36 cellular contexts compared by ENCODE assay signal in the genomic region with DNA sequence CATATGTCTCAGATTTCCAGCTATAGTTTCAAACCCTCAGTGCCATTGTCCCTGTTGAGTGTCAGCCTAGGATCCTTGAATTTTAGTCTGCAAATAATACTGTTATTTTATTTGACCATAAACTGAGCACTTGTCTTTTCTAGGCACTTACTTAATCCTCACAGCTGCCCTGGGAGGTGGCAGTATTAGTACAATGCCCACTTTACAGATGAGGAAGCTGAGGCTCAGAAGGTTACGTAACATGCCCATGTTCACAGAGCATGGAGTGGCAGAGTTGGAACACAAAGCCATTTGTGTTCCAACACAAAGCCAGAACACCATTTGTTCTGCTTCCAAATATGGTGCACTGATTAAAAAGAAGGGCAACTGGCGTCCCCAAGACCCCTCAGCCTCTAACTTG. TPM values are rescaled to one million over a fixed set of nuclear protein-coding genes. Genes with fewer than 3 reads are reported as not detected.
"Had no signal": no experiment of that assay in that cellular context is flagged by ENCODE, and none has a peak within 500 bp of the region (broad histone marks: within the 10 kb centered on the region; RNA-seq: fewer than 3 reads in every experiment).

No MANE protein-coding gene starts in this region.

- H3K4me3 Mint-ChIP-seq: activated CD4-positive, alpha-beta memory T cell treated with anti-CD3 and anti-CD28 coated beads, Interleukin-2, amount 10 ng/mL, durations not matched to agents 7 days and 5 days; activated CD4-positive, alpha-beta T cell treated with anti-CD3 and anti-CD28 coated beads for 36 hours; activated CD4-positive, alpha-beta T cell treated with anti-CD3 and anti-CD28 coated beads, Interleukin-2, amount 10 ng/mL, durations not matched to agents 7 days and 5 days; activated CD8-positive, alpha-beta memory T cell treated with anti-CD3 and anti-CD28 coated beads, Interleukin-2, amount 10 ng/mL, durations not matched to agents 7 days and 5 days; activated CD8-positive, alpha-beta T cell treated with anti-CD3 and anti-CD28 coated beads, Interleukin-2, amount 10 ng/mL, durations not matched to agents 7 days and 5 days; activated naive CD4-positive, alpha-beta T cell treated with anti-CD3 and anti-CD28 coated beads, Interleukin-2, amount 10 ng/mL, durations not matched to agents 7 days and 5 days; activated naive CD4-positive, alpha-beta T cell treated with anti-CD3 and anti-CD28 coated beads, Interleukin-2, amount 50 U/mL, for 24 hours; activated naive CD8-positive, alpha-beta T cell; activated naive CD8-positive, alpha-beta T cell treated with anti-CD3 and anti-CD28 coated beads, Interleukin-2, amount 10 ng/mL, durations not matched to agents 7 days and 5 days; activated naive CD8-positive, alpha-beta T cell treated with anti-CD3 and anti-CD28 coated beads, Interleukin-2, amount 50 U/mL, for 24 hours; activated T-cell treated with anti-CD3 and anti-CD28 coated beads, Interleukin-2, amount 50 U/mL, for 24 hours; brain; central memory CD8-positive, alpha-beta T cell; T-helper 1 cell treated with Interleukin-12 subunit alpha and Interleukin-12 subunit beta and Interleukin-4 antibody, amounts not matched to agents 30 μg/mL and 1 μg/mL, for 36 hours; T-helper 2 cell treated with Interferon-gamma antibody and Interleukin-4, amounts not matched to agents 5 μg/mL and 100 μg/mL, for 36 hours; WTC11 had no signal

- H3K27ac ChIP-seq: ascending aorta, cardiac muscle cell, WERI-Rb-1 had no signal

- H3K4me1 Mint-ChIP-seq: activated CD4-positive, alpha-beta memory T cell treated with anti-CD3 and anti-CD28 coated beads, Interleukin-2, amount 10 ng/mL, durations not matched to agents 7 days and 5 days; activated CD4-positive, alpha-beta T cell treated with anti-CD3 and anti-CD28 coated beads for 36 hours; activated CD4-positive, alpha-beta T cell treated with anti-CD3 and anti-CD28 coated beads, Interleukin-2, amount 10 ng/mL, durations not matched to agents 7 days and 5 days; activated CD8-positive, alpha-beta memory T cell treated with anti-CD3 and anti-CD28 coated beads, Interleukin-2, amount 10 ng/mL, durations not matched to agents 7 days and 5 days; activated naive CD4-positive, alpha-beta T cell treated with anti-CD3 and anti-CD28 coated beads, Interleukin-2, amount 10 ng/mL, durations not matched to agents 7 days and 5 days; activated naive CD4-positive, alpha-beta T cell treated with anti-CD3 and anti-CD28 coated beads, Interleukin-2, amount 50 U/mL, for 24 hours; activated naive CD8-positive, alpha-beta T cell treated with anti-CD3 and anti-CD28 coated beads, Interleukin-2, amount 10 ng/mL, durations not matched to agents 7 days and 5 days; central memory CD8-positive, alpha-beta T cell had no signal

- H3K36me3 Mint-ChIP-seq: activated CD8-positive, alpha-beta memory T cell treated with anti-CD3 and anti-CD28 coated beads, Interleukin-2, amount 10 ng/mL, durations not matched to agents 7 days and 5 days; activated naive CD4-positive, alpha-beta T cell treated with anti-CD3 and anti-CD28 coated beads, Interleukin-2, amount 10 ng/mL, durations not matched to agents 7 days and 5 days; activated naive CD4-positive, alpha-beta T cell treated with anti-CD3 and anti-CD28 coated beads, Interleukin-2, amount 50 U/mL, for 24 hours; activated naive CD8-positive, alpha-beta T cell; activated naive CD8-positive, alpha-beta T cell treated with anti-CD3 and anti-CD28 coated beads, Interleukin-2, amount 10 ng/mL, durations not matched to agents 7 days and 5 days; brain; WTC11 had no signal

- H3K4me3 ChIP-seq: ascending aorta, cardiac muscle cell had no signal

- H3K27me3 ChIP-seq: ascending aorta had no signal

- H3K27ac Mint-ChIP-seq: activated CD4-positive, alpha-beta memory T cell treated with anti-CD3 and anti-CD28 coated beads, Interleukin-2, amount 10 ng/mL, durations not matched to agents 7 days and 5 days; activated CD4-positive, alpha-beta T cell treated with anti-CD3 and anti-CD28 coated beads for 36 hours; activated CD8-positive, alpha-beta memory T cell treated with anti-CD3 and anti-CD28 coated beads, Interleukin-2, amount 10 ng/mL, durations not matched to agents 7 days and 5 days; activated CD8-positive, alpha-beta T cell treated with anti-CD3 and anti-CD28 coated beads, Interleukin-2, amount 10 ng/mL, durations not matched to agents 7 days and 5 days; activated naive CD4-positive, alpha-beta T cell treated with anti-CD3 and anti-CD28 coated beads, Interleukin-2, amount 10 ng/mL, durations not matched to agents 7 days and 5 days; activated naive CD4-positive, alpha-beta T cell treated with anti-CD3 and anti-CD28 coated beads, Interleukin-2, amount 50 U/mL, for 24 hours; activated naive CD8-positive, alpha-beta T cell; activated naive CD8-positive, alpha-beta T cell treated with anti-CD3 and anti-CD28 coated beads, Interleukin-2, amount 10 ng/mL, durations not matched to agents 7 days and 5 days; activated naive CD8-positive, alpha-beta T cell treated with anti-CD3 and anti-CD28 coated beads, Interleukin-2, amount 50 U/mL, for 24 hours; activated T-cell treated with anti-CD3 and anti-CD28 coated beads, Interleukin-2, amount 50 U/mL, for 24 hours; activated T-helper 2 cell treated with anti-CD3 and anti-CD28 coated beads, Interferon-gamma antibody, Interleukin-2, Interleukin-4, amounts not matched to agents 10 μg/mL and 5 μg/mL and 100 μg/mL, durations not matched to agents 14 hours and 24 hours and 36 hours; T-helper 1 cell treated with Interleukin-12 subunit alpha and Interleukin-12 subunit beta and Interleukin-4 antibody, amounts not matched to agents 30 μg/mL and 1 μg/mL, for 36 hours; T-helper 2 cell treated with Interferon-gamma antibody and Interleukin-4, amounts not matched to agents 5 μg/mL and 100 μg/mL, for 36 hours; WTC11 had no signal

- H3K36me3 ChIP-seq: ascending aorta, cardiac muscle cell, WERI-Rb-1 had no signal

- DNase-seq: activated CD4-positive, alpha-beta memory T cell treated with anti-CD3 and anti-CD28 coated beads, Interleukin-2, amount 10 ng/mL, durations not matched to agents 7 days and 5 days; activated CD4-positive, alpha-beta T cell treated with anti-CD3 and anti-CD28 coated beads for 1 hour; activated CD4-positive, alpha-beta T cell treated with anti-CD3 and anti-CD28 coated beads for 36 hours; activated CD4-positive, alpha-beta T cell treated with anti-CD3 and anti-CD28 coated beads for 48 hours; activated CD4-positive, alpha-beta T cell treated with anti-CD3 and anti-CD28 coated beads, Interleukin-2, amount 10 ng/mL, durations not matched to agents 7 days and 5 days; activated CD4-positive, alpha-beta T cell treated with anti-CD3 and anti-CD28 coated beads, Interleukin-2, amount 50 U/mL, for 48 hours; activated CD4-positive, CD25-positive, alpha-beta regulatory T cell; activated CD8-positive, alpha-beta memory T cell treated with anti-CD3 and anti-CD28 coated beads for 24 hours; activated CD8-positive, alpha-beta memory T cell treated with anti-CD3 and anti-CD28 coated beads, Interleukin-2, amount 10 ng/mL, durations not matched to agents 7 days and 5 days; activated CD8-positive, alpha-beta memory T cell treated with anti-CD3 and anti-CD28 coated beads, Interleukin-2, amount 50 U/mL, for 48 hours; activated CD8-positive, alpha-beta T cell treated with anti-CD3 and anti-CD28 coated beads, Interleukin-2, amount 10 ng/mL, durations not matched to agents 7 days and 5 days; activated effector memory CD4-positive, alpha-beta T cell treated with Interleukin-2 at 50 U/mL for 16 hours; activated gamma-delta T cell; activated naive CD4-positive, alpha-beta T cell treated with anti-CD3 and anti-CD28 coated beads, Interleukin-2, amount 10 ng/mL, durations not matched to agents 7 days and 5 days; activated naive CD4-positive, alpha-beta T cell treated with Interleukin-2 at 50 U/mL for 16 hours; activated naive CD8-positive, alpha-beta T cell treated with anti-CD3 and anti-CD28 coated beads, Interleukin-2, amount 10 ng/mL, durations not matched to agents 7 days and 5 days; activated naive CD8-positive, alpha-beta T cell treated with anti-CD3 and anti-CD28 coated beads, Interleukin-2, amount 50 U/mL, for 24 hours; activated T-cell treated with anti-CD3 and anti-CD28 coated beads, Interleukin-2, amount 50 U/mL, for 24 hours; activated T-cell treated with anti-CD3 and anti-CD28 coated beads, Interleukin-2, amount 50 U/mL, for 48 hours; caudate nucleus; cerebellar nuclear complex; T-helper 1 cell; T-helper 2 cell; T-helper 9 cell; WERI-Rb-1 had no signal

- H3K9me3 Mint-ChIP-seq: activated CD4-positive, alpha-beta memory T cell treated with anti-CD3 and anti-CD28 coated beads, Interleukin-2, amount 10 ng/mL, durations not matched to agents 7 days and 5 days; activated CD4-positive, alpha-beta T cell treated with anti-CD3 and anti-CD28 coated beads, Interleukin-2, amount 10 ng/mL, durations not matched to agents 7 days and 5 days; activated naive CD4-positive, alpha-beta T cell treated with anti-CD3 and anti-CD28 coated beads, Interleukin-2, amount 10 ng/mL, durations not matched to agents 7 days and 5 days; activated naive CD4-positive, alpha-beta T cell treated with anti-CD3 and anti-CD28 coated beads, Interleukin-2, amount 50 U/mL, for 24 hours; activated naive CD8-positive, alpha-beta T cell treated with anti-CD3 and anti-CD28 coated beads, Interleukin-2, amount 10 ng/mL, durations not matched to agents 7 days and 5 days; activated naive CD8-positive, alpha-beta T cell treated with anti-CD3 and anti-CD28 coated beads, Interleukin-2, amount 50 U/mL, for 24 hours; activated T-cell treated with anti-CD3 and anti-CD28 coated beads, Interleukin-2, amount 50 U/mL, for 24 hours; activated T-helper 2 cell treated with anti-CD3 and anti-CD28 coated beads, Interferon-gamma antibody, Interleukin-2, Interleukin-4, amounts not matched to agents 10 μg/mL and 5 μg/mL and 100 μg/mL, durations not matched to agents 14 hours and 24 hours and 36 hours; central memory CD8-positive, alpha-beta T cell; T-helper 1 cell treated with Interleukin-12 subunit alpha and Interleukin-12 subunit beta and Interleukin-4 antibody, amounts not matched to agents 30 μg/mL and 1 μg/mL, for 36 hours; T-helper 2 cell treated with Interferon-gamma antibody and Interleukin-4, amounts not matched to agents 5 μg/mL and 100 μg/mL, for 36 hours; WTC11 had no signal

- H3K4me1 ChIP-seq: ascending aorta had no signal

- ATAC-seq: activated CD4-positive, alpha-beta T cell treated with anti-CD3 and anti-CD28 coated beads for 36 hours; activated CD4-positive, CD25-positive, alpha-beta regulatory T cell treated with anti-CD3 and anti-CD28 coated beads, Interleukin-2, amount 50 U/mL, for 24 hours; activated CD8-positive, alpha-beta memory T cell treated with anti-CD3 and anti-CD28 coated beads, Interleukin-2, amount 10 ng/mL, durations not matched to agents 7 days and 5 days; activated CD8-positive, alpha-beta T cell treated with anti-CD3 and anti-CD28 coated beads, Interleukin-2, amount 10 ng/mL, durations not matched to agents 7 days and 5 days; activated naive CD8-positive, alpha-beta T cell treated with anti-CD3 and anti-CD28 coated beads, Interleukin-2, amount 50 U/mL, for 24 hours; WTC11 had no signal

- H3K9me3 ChIP-seq: ascending aorta had no signal

RNA-seq across cellular contexts. Expression of gene ALX4, which starts 38.2 kb away (rescaled TPM):
- total RNA-seq: activated CD4-positive, alpha-beta memory T cell treated with anti-CD3 and anti-CD28 coated beads, Interleukin-2, amount 10 ng/mL, durations not matched to agents 7 days and 5 days; activated CD4-positive, alpha-beta T cell treated with anti-CD3 and anti-CD28 coated beads for 36 hours; activated CD4-positive, alpha-beta T cell treated with anti-CD3 and anti-CD28 coated beads, Interleukin-2, amount 10 ng/mL, durations not matched to agents 7 days and 5 days; activated CD8-positive, alpha-beta memory T cell treated with anti-CD3 and anti-CD28 coated beads, Interleukin-2, amount 10 ng/mL, durations not matched to agents 7 days and 5 days; activated CD8-positive, alpha-beta T cell treated with anti-CD3 and anti-CD28 coated beads, Interleukin-2, amount 10 ng/mL, durations not matched to agents 7 days and 5 days; activated naive CD8-positive, alpha-beta T cell treated with anti-CD3 and anti-CD28 coated beads, Interleukin-2, amount 10 ng/mL, durations not matched to agents 7 days and 5 days; activated T-helper 2 cell treated with anti-CD3 and anti-CD28 coated beads, Interferon-gamma antibody, Interleukin-2, Interleukin-4, amounts not matched to agents 10 μg/mL and 5 μg/mL and 100 μg/mL, durations not matched to agents 14 hours and 24 hours and 36 hours; ascending aorta; WTC11 had no signal
- polyA plus RNA-seq: cardiac muscle cell had no signal
